ENCODE assay signal across 1 cellular context in the genomic region with DNA sequence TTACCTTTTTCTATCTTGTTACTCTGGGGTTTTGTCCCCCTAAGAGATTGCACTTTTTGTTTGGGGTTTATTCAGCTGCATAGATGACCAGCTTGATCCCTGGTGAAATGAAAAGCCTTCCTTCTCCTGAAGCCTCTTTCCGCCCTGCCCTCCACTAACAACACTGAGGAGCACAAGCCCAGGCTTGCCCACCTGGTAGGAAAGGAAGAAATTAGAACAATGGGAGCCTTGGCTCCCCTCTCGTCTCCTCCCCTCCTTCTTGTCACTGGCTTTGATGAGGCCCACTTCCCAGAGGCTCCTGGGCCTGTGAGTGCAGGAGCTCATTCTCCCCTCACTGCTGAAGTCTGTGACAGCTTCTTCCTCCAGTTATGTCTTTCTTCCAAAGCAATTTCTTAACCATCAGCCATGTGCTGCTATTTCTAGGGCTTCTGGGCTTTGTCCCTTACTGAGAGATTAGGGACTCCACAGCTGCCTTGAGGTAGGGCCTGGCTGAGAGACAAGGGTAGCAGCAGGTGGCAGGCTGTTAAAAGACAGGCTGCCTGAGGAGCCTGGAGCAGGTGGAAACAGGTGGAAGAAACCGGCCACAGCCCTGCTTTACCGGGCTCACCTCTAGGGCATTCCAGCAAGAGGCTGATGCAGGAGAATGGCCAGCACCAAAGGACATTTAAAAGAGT.
TF ChIP-seq lines count a peak whose summit lies in the region.

No MANE protein-coding gene starts in this region.

TF ChIP-seq in HEK293, 187 proteins besides CTCF, POLR2A, EP300 and RAD21 (continued from another document):
- TF ChIP-seq, protein P1, sequence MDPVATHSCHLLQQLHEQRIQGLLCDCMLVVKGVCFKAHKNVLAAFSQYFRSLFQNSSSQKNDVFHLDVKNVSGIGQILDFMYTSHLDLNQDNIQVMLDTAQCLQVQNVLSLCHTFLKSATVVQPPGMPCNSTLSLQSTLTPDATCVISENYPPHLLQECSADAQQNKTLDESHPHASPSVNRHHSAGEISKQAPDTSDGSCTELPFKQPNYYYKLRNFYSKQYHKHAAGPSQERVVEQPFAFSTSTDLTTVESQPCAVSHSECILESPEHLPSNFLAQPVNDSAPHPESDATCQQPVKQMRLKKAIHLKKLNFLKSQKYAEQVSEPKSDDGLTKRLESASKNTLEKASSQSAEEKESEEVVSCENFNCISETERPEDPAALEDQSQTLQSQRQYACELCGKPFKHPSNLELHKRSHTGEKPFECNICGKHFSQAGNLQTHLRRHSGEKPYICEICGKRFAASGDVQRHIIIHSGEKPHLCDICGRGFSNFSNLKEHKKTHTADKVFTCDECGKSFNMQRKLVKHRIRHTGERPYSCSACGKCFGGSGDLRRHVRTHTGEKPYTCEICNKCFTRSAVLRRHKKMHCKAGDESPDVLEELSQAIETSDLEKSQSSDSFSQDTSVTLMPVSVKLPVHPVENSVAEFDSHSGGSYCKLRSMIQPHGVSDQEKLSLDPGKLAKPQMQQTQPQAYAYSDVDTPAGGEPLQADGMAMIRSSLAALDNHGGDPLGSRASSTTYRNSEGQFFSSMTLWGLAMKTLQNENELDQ (tag by site-specific recombination; IDR thresholded peaks at IDR 0.05; ENCODE audit: low read depth): no peak
- TF ChIP-seq KLF8 (tag by site-specific recombination; IDR thresholded peaks at IDR 0.05) (peak; percentile 37; the same call in 1 of the 2 replicates), SCRT2 (tag by site-specific recombination; IDR thresholded peaks at IDR 0.05) (peak; percentile 99), ZNF335 (tag by site-specific recombination; conservative IDR thresholded peaks at IDR 0.05) (0 out of 2 replicates have a peak, but pooled peaks have one; percentile 29)
- TF ChIP-seq, protein P2, sequence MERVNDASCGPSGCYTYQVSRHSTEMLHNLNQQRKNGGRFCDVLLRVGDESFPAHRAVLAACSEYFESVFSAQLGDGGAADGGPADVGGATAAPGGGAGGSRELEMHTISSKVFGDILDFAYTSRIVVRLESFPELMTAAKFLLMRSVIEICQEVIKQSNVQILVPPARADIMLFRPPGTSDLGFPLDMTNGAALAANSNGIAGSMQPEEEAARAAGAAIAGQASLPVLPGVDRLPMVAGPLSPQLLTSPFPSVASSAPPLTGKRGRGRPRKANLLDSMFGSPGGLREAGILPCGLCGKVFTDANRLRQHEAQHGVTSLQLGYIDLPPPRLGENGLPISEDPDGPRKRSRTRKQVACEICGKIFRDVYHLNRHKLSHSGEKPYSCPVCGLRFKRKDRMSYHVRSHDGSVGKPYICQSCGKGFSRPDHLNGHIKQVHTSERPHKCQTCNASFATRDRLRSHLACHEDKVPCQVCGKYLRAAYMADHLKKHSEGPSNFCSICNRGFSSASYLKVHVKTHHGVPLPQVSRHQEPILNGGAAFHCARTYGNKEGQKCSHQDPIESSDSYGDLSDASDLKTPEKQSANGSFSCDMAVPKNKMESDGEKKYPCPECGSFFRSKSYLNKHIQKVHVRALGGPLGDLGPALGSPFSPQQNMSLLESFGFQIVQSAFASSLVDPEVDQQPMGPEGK (tag by site-specific recombination; IDR thresholded peaks at IDR 0.05): peak; percentile 43
